ENCODE assay signal across 8 cellular contexts in genomic region chr2:237474511-237474911, GRCh38. TPM values are rescaled to one million over a fixed set of nuclear protein-coding genes. Genes with fewer than 3 reads are reported as not detected.
DNase-seq lines count a peak whose midpoint lies in the region; ATAC-seq and TF ChIP-seq lines count a peak whose summit lies in the region.

No MANE protein-coding gene starts in this region.

- intact Hi-C loops in dorsolateral prefrontal cortex (cut with DNase I) = no loop called here

- H3K27ac ChIP-seq in dorsolateral prefrontal cortex (peak overlapping the region in 54 of 59 donors; percentile 18 to 96 (median 87)), muscle layer of colon (ENCODE audit: low read depth, low read length) (peak overlapping the region; percentile 92)

- H3K9ac ChIP-seq in muscle layer of colon (ENCODE audit: low read length) = no peak overlapping the region

- no peak for ATAC-seq in HG02884 (IDR thresholded peaks at IDR 0.05; ENCODE audit: unreplicated experiment)

- H3K9me3 ChIP-seq in MG63 (no peaks in the 10 kb centered on the region), muscle layer of colon (ENCODE audit: low read length) (no peaks in the 10 kb centered on the region)

- H3K4me1 ChIP-seq in muscle layer of colon (ENCODE audit: insufficient read depth, low read length) = peaks cover 39% of the 10 kb centered on the region

- H3K36me3 ChIP-seq in MG63 (no peaks in the 10 kb centered on the region), muscle layer of colon (ENCODE audit: insufficient read depth, low read length) (no peaks in the 10 kb centered on the region)

- in situ Hi-C loops in ACHN (cut with HindIII; ENCODE audit: low pct_ligation_motif_present, low pct_unique_long_range_greater_than_20kb, low sequenced_read_pairs) = no loop called here

- H3K4me3 ChIP-seq in MG63 = peak overlapping the region; percentile 65
- peak overlapping the region; percentile 47 to 88 (median 77) for H3K4me3 ChIP-seq in dorsolateral prefrontal cortex
- H3K4me3 ChIP-seq in muscle layer of colon (ENCODE audit: low read depth in 1 of 2, low read length in 2 of 2) = peak overlapping the region; percentile 61 to 70

- H3K27me3 ChIP-seq in MG63 (no peaks in the 10 kb centered on the region), dorsolateral prefrontal cortex (peaks cover 0 to 8% (median 0%) of the 10 kb centered on the region in 45 donors), muscle layer of colon (ENCODE audit: control insufficient read depth in 1 of 2, insufficient read depth in 2 of 2, low read length in 2 of 2) (no peaks in the 10 kb centered on the region)

- DNase-seq in ACHN (peak; percentile 24), MG63 (no peak), dorsolateral prefrontal cortex (no peak), NCI-H510A (lab: John Stamatoyannopoulos, UW) (no peak), NCI-H1105 (lab: John Stamatoyannopoulos, UW) (no peak)
- no peak for DNase-seq in stimulated activated CD4-positive, alpha-beta T cell treated with anti-CD3 and anti-CD28 coated beads, Interleukin-4, amount 100 ng/mL, for 1 hour

- no peak for TF ChIP-seq CTCF in dorsolateral prefrontal cortex (IDR thresholded peaks at IDR 0.05 in 54 of 56, conservative IDR thresholded peaks at IDR 0.05 in 2 of 56; ENCODE audit: low read depth in 1 of 56, partially characterized antibody in 56 of 56)

RNA-seq across cellular contexts. Expression of gene MLPH, which starts 12.5 kb away (rescaled TPM):
- 0.59 TPM in 1 of 2 replicates, not detected in the other for total RNA-seq in MG63 (2014; rRNA removed; shearing (Covaris generic); ENCODE audit: low replicate concordance)
- total RNA-seq in dorsolateral prefrontal cortex = 10 to 100 TPM in 1 of 120 experiments, 1 to 10 TPM in 90, under 1 TPM in 20, not detected in 9; 0.32 to 12.5 (median 1.8) TPM
